Comparison of ENCODE assay signal across 22 cellular contexts in the genomic region with DNA sequence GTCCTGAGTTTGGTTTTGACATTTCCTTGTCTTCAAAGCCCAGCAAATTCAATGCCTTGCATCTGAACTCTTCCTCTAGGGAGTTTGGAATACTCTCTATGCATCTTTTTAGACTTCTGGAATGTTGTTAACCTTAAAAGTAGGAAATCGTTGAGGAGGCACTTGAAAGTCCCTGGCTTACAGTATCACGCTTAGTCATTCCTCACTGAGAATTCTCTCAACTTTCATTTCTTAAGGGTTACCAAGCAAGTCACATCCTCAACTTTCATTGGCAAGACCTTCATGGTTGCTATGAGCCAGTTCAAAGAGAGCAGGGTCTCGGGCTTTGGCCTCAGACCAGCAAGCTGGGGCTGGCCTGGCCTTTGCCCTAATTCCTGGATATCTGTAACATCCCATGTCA.
DNase-seq lines count a peak whose midpoint lies in the region; ATAC-seq, FAIRE-seq and TF ChIP-seq lines count a peak whose summit lies in the region.
"Had no signal": no experiment of that assay in that cellular context is flagged by ENCODE, and none has a peak within 500 bp of the region (broad histone marks: within the 10 kb centered on the region; RNA-seq: fewer than 3 reads in every experiment).

No MANE protein-coding gene starts in this region.

- H2BK15ac ChIP-seq in mesenchymal stem cell (ENCODE audit: low read depth, poor library complexity, severe bottlenecking), result no peak overlapping the region

- WGBS in mesenchymal stem cell, result 27% methylated on average over 3 of the region's 3 CpGs

- no peaks in the 10 kb centered on the region for H3K79me1 ChIP-seq in mesenchymal stem cell (replicated peaks; ENCODE audit: low read length, poor library complexity, severe bottlenecking)

- H3K36me3 ChIP-seq in mesenchymal stem cell (ENCODE audit: control insufficient read depth in 1 of 2, insufficient read depth in 2 of 2, low read depth in 1 of 2, low read length in 2 of 2), result no peaks in the 10 kb centered on the region
- H3K36me3 ChIP-seq: BLaER1 treated with 17β-estradiol and CSF1 and Interleukin-3, amounts not matched to agents 10 nM and 100 nM; MG63 had no signal

- no peak overlapping the region for H2AFZ ChIP-seq in mesenchymal stem cell (ENCODE audit: low read depth, low read length)
- H2AFZ ChIP-seq: GM23338 had no signal

- no peak overlapping the region for H3K23ac ChIP-seq in mesenchymal stem cell (ENCODE audit: low read length in 2 of 2)

- peak; percentile 45 for DNase-seq in EH (ENCODE audit: low read depth)
- DNase-seq in fibroblast of pulmonary artery (ENCODE audit: low read depth), result peak; percentile 45
- DNase-seq in mesenchymal stem cell, result peak; percentile 67
- DNase-seq in GM19239 (ENCODE audit: insufficient read length, low spot score), result no peak
- DNase-seq in NCI-H128 (lab: John Stamatoyannopoulos, UW; ENCODE audit: unreplicated experiment), result no peak
- DNase-seq in central memory CD4-positive, alpha-beta T cell, result no peak
- DNase-seq: 8988T; DND-41; GDM1; MG63; NCI-H1092 treated with DMSO at 0.1 percent for 48 hours; NCI-H187 treated with DMSO at 0.1 percent for 48 hours; NCI-H446; NCI-H69; NK-92 treated with Interleukin-12 subunit alpha and Interleukin-12 subunit beta, amount 100 ng/mL, for 24 hours; SHP77 had no signal

- H2AK5ac ChIP-seq in mesenchymal stem cell (ENCODE audit: low read length, severe bottlenecking), result no peak overlapping the region

- H3K27me3 ChIP-seq in mesenchymal stem cell (ENCODE audit: control insufficient read depth in 1 of 2, insufficient read depth in 1 of 2, low read length in 2 of 2), result peaks cover 0 to 32% of the 10 kb centered on the region in 2 experiments
- H3K27me3 ChIP-seq: BLaER1 treated with 17β-estradiol and CSF1 and Interleukin-3, amounts not matched to agents 10 nM and 100 nM; MG63 had no signal

- no peak overlapping the region for H3K4me2 ChIP-seq in mesenchymal stem cell (ENCODE audit: low read length, poor library complexity, severe bottlenecking)
- H3K4me2 ChIP-seq: BLaER1 treated with 17β-estradiol and CSF1 and Interleukin-3, amounts not matched to agents 10 nM and 100 nM; GM23338 had no signal

- no peak overlapping the region for H2BK120ac ChIP-seq in mesenchymal stem cell (ENCODE audit: low read depth, low read length)

- TF ChIP-seq CTCF in VCaP (conservative IDR thresholded peaks at IDR 0.05) (no peak), fibroblast of pulmonary artery (IDR thresholded peaks at IDR 0.05; ENCODE audit: low read length, missing control alignments) (no peak)

- no peak for FAIRE-seq in GM19239 (lab: Jason Lieb, UNC)
- FAIRE-seq: GM12878, GM18507 had no signal

- no peaks in the 10 kb centered on the region for H3K9me3 ChIP-seq in mesenchymal stem cell (ENCODE audit: control insufficient read depth, low read length)
- H3K9me3 ChIP-seq: BLaER1 treated with 17β-estradiol and CSF1 and Interleukin-3, amounts not matched to agents 10 nM and 100 nM had no signal

- H4K8ac ChIP-seq in mesenchymal stem cell (ENCODE audit: low read length), result no peak overlapping the region

- no peak for ATAC-seq in HG02938 (IDR thresholded peaks at IDR 0.05; ENCODE audit: unreplicated experiment)
- ATAC-seq: GM12878, GM23338 had no signal

- no peak overlapping the region for H2BK5ac ChIP-seq in mesenchymal stem cell (ENCODE audit: low read depth, low read length, poor library complexity, severe bottlenecking)

- H3K4me1 ChIP-seq in mesenchymal stem cell (ENCODE audit: control insufficient read depth, insufficient read depth, low read depth, low read length), result peaks cover 3% of the 10 kb centered on the region
- H3K4me1 ChIP-seq: BLaER1 treated with 17β-estradiol and CSF1 and Interleukin-3, amounts not matched to agents 10 nM and 100 nM had no signal

- H3K27ac ChIP-seq in VCaP, result peak overlapping the region; percentile 87; the same call in 1 of the 2 replicates
- H3K27ac ChIP-seq in mesenchymal stem cell (ENCODE audit: low read length, poor library complexity, severe bottlenecking), result no peak overlapping the region
- H3K27ac ChIP-seq: BLaER1 treated with 17β-estradiol and CSF1 and Interleukin-3, amounts not matched to agents 10 nM and 100 nM had no signal

- H4K91ac ChIP-seq in mesenchymal stem cell (ENCODE audit: low read length), result no peak overlapping the region

- no peak overlapping the region for H3K9ac ChIP-seq in mesenchymal stem cell (ENCODE audit: low read length)
- H3K9ac ChIP-seq: BLaER1 treated with 17β-estradiol and CSF1 and Interleukin-3, amounts not matched to agents 10 nM and 100 nM had no signal

- H3K4me3 ChIP-seq in fibroblast of pulmonary artery (replicated peaks; ENCODE audit: low read depth, low read length) (no peak overlapping the region), mesenchymal stem cell (ENCODE audit: insufficient read depth in 1 of 2, low read depth in 1 of 2, low read length in 2 of 2) (no peak overlapping the region)
- H3K4me3 ChIP-seq: BLaER1 treated with 17β-estradiol and CSF1 and Interleukin-3, amounts not matched to agents 10 nM and 100 nM; GM12878; GM23338; MG63 had no signal

- no peak overlapping the region for H3K14ac ChIP-seq in mesenchymal stem cell (ENCODE audit: low read length in 2 of 2)

- H3K18ac ChIP-seq in mesenchymal stem cell (ENCODE audit: low read depth in 1 of 2, low read length in 2 of 2), result no peak overlapping the region

- H3K4ac ChIP-seq in mesenchymal stem cell (ENCODE audit: low read depth in 1 of 2, low read length in 2 of 2), result peak overlapping the region in 1 of 2 experiments; percentile 19

- H2BK12ac ChIP-seq in mesenchymal stem cell (ENCODE audit: low read length in 2 of 2), result peak overlapping the region in 1 of 2 experiments; percentile 76

Comparison
In these comparisons a context has a peak if more than half of its experiments do, and no peak if none do; other contexts are left out.
1. DNase-seq: peak in EH (single experiment), fibroblast of pulmonary artery (single experiment) and mesenchymal stem cell (single experiment); none in GM19239 (single experiment), NCI-H128 (single experiment) and central memory CD4-positive, alpha-beta T cell (single experiment).